ENCODE assay signal across 1 cellular context in genomic region chr19:5667751-5668271, GRCh38.
A peak's percentile ranks its signal among the peaks of the same experiment; 100 is the strongest.
TF ChIP-seq lines count a peak whose summit lies in the region.

No MANE protein-coding gene starts in this region.

TF ChIP-seq in H1, 55 proteins besides CTCF, POLR2A, EP300 and RAD21:
- TF ChIP-seq, protein P1, sequence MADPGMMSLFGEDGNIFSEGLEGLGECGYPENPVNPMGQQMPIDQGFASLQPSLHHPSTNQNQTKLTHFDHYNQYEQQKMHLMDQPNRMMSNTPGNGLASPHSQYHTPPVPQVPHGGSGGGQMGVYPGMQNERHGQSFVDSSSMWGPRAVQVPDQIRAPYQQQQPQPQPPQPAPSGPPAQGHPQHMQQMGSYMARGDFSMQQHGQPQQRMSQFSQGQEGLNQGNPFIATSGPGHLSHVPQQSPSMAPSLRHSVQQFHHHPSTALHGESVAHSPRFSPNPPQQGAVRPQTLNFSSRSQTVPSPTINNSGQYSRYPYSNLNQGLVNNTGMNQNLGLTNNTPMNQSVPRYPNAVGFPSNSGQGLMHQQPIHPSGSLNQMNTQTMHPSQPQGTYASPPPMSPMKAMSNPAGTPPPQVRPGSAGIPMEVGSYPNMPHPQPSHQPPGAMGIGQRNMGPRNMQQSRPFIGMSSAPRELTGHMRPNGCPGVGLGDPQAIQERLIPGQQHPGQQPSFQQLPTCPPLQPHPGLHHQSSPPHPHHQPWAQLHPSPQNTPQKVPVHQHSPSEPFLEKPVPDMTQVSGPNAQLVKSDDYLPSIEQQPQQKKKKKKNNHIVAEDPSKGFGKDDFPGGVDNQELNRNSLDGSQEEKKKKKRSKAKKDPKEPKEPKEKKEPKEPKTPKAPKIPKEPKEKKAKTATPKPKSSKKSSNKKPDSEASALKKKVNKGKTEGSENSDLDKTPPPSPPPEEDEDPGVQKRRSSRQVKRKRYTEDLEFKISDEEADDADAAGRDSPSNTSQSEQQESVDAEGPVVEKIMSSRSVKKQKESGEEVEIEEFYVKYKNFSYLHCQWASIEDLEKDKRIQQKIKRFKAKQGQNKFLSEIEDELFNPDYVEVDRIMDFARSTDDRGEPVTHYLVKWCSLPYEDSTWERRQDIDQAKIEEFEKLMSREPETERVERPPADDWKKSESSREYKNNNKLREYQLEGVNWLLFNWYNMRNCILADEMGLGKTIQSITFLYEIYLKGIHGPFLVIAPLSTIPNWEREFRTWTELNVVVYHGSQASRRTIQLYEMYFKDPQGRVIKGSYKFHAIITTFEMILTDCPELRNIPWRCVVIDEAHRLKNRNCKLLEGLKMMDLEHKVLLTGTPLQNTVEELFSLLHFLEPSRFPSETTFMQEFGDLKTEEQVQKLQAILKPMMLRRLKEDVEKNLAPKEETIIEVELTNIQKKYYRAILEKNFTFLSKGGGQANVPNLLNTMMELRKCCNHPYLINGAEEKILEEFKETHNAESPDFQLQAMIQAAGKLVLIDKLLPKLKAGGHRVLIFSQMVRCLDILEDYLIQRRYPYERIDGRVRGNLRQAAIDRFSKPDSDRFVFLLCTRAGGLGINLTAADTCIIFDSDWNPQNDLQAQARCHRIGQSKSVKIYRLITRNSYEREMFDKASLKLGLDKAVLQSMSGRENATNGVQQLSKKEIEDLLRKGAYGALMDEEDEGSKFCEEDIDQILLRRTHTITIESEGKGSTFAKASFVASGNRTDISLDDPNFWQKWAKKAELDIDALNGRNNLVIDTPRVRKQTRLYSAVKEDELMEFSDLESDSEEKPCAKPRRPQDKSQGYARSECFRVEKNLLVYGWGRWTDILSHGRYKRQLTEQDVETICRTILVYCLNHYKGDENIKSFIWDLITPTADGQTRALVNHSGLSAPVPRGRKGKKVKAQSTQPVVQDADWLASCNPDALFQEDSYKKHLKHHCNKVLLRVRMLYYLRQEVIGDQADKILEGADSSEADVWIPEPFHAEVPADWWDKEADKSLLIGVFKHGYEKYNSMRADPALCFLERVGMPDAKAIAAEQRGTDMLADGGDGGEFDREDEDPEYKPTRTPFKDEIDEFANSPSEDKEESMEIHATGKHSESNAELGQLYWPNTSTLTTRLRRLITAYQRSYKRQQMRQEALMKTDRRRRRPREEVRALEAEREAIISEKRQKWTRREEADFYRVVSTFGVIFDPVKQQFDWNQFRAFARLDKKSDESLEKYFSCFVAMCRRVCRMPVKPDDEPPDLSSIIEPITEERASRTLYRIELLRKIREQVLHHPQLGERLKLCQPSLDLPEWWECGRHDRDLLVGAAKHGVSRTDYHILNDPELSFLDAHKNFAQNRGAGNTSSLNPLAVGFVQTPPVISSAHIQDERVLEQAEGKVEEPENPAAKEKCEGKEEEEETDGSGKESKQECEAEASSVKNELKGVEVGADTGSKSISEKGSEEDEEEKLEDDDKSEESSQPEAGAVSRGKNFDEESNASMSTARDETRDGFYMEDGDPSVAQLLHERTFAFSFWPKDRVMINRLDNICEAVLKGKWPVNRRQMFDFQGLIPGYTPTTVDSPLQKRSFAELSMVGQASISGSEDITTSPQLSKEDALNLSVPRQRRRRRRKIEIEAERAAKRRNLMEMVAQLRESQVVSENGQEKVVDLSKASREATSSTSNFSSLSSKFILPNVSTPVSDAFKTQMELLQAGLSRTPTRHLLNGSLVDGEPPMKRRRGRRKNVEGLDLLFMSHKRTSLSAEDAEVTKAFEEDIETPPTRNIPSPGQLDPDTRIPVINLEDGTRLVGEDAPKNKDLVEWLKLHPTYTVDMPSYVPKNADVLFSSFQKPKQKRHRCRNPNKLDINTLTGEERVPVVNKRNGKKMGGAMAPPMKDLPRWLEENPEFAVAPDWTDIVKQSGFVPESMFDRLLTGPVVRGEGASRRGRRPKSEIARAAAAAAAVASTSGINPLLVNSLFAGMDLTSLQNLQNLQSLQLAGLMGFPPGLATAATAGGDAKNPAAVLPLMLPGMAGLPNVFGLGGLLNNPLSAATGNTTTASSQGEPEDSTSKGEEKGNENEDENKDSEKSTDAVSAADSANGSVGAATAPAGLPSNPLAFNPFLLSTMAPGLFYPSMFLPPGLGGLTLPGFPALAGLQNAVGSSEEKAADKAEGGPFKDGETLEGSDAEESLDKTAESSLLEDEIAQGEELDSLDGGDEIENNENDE (IDR thresholded peaks at IDR 0.05; ENCODE audit: insufficient replicate concordance, low read length): no peak
- TF ChIP-seq GTF2F1 (IDR thresholded peaks at IDR 0.05; ENCODE audit: borderline replicate concordance, low read depth, low read length): no peak
- TF ChIP-seq, protein P2, sequence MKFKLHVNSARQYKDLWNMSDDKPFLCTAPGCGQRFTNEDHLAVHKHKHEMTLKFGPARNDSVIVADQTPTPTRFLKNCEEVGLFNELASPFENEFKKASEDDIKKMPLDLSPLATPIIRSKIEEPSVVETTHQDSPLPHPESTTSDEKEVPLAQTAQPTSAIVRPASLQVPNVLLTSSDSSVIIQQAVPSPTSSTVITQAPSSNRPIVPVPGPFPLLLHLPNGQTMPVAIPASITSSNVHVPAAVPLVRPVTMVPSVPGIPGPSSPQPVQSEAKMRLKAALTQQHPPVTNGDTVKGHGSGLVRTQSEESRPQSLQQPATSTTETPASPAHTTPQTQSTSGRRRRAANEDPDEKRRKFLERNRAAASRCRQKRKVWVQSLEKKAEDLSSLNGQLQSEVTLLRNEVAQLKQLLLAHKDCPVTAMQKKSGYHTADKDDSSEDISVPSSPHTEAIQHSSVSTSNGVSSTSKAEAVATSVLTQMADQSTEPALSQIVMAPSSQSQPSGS (IDR thresholded peaks at IDR 0.05; ENCODE audit: low read length): no peak
- 0 out of 2 replicates have a peak, but pooled peaks have one; percentile 14 for TF ChIP-seq TEAD4 (IDR thresholded peaks at IDR 0.05; ENCODE audit: low read depth, low read length)
- 0 out of 2 replicates have a peak, but pooled peaks have one; percentile 21 for TF ChIP-seq EGR1 (IDR thresholded peaks at IDR 0.05; ENCODE audit: borderline replicate concordance, low read depth, low read length)
- TF ChIP-seq SP1 (IDR thresholded peaks at IDR 0.05; ENCODE audit: low read depth, low read length): peak; percentile 48; the same call in 1 of the 2 replicates
- peak in 1 of 2 experiments; percentile 75; a peak in 1 of 4 replicates for TF ChIP-seq SIN3A (conservative IDR thresholded peaks at IDR 0.05 in 1 of 2, IDR thresholded peaks at IDR 0.05 in 1 of 2; ENCODE audit: low read depth in 1 of 2, low read length in 2 of 2)
- TF ChIP-seq CREB1 (IDR thresholded peaks at IDR 0.05): peak; percentile 59; the same call in 1 of the 2 replicates
- TF ChIP-seq TAF1 (IDR thresholded peaks at IDR 0.05; ENCODE audit: low read depth, low read length): 0 out of 2 replicates have a peak, but pooled peaks have one; percentile 30
- TF ChIP-seq HDAC2 (IDR thresholded peaks at IDR 0.05; ENCODE audit: borderline replicate concordance in 1 of 2, low read depth in 2 of 2, low read length in 2 of 2): no peak
- TF ChIP-seq MAX (IDR thresholded peaks at IDR 0.05): peak; percentile 54
- no peak for TF ChIP-seq CHD2 (IDR thresholded peaks at IDR 0.05; ENCODE audit: low read length)
